8 cellular contexts compared by ENCODE assay signal in the genomic region with DNA sequence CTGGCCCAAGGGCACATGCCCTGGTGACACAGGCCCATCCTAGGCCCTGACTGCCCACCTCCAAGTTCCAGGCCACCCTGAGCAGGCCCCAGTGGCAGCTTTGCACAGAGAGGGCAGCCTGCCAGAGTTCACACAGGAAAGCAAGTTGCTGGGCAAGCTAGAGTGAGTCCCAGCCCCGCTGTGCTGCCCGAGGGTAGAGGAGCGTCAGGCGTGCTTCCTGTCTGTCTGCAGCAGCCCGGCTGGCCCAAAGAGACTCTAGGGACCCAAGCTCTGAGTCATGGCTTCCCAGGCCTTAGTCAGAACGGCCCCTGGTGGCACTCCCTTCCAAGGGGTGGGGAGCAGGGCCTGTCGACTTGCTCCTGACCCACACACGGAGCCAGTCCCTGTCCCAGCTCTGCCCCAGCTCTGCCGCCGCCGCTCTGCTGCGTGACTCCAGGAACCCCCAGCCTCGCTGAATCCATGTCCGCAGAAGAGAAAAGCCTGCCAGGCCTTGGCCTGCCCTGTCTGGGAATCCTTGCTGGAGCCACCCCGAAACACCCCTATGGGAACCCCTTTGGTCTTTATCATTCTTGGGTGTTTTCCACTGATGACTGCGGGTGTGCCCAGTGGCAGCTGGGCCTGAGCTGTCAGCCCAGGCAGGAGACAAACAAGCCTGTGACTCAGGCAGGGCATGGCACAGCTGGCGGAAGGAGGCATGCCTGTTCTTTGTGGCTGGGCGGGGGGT.
DNase-seq lines count a peak whose midpoint lies in the region; ATAC-seq and TF ChIP-seq lines count a peak whose summit lies in the region.
"Not testable (repeated sequence)": the region's sequence is repeated elsewhere in the genome, so short reads cannot be mapped to it uniquely, and the experiment has no call there.

No MANE protein-coding gene starts in this region.

- H3K9me3 Mint-ChIP-seq in activated naive CD4-positive, alpha-beta T cell treated with anti-CD3 and anti-CD28 coated beads for 36 hours, result not testable (repeated sequence)

- not testable (repeated sequence) for H3K27me3 ChIP-seq in NT2/D1 (ENCODE audit: insufficient read depth, insufficient read length); mucosa of rectum (ENCODE audit: control insufficient read depth in 2 of 2, insufficient read depth in 2 of 2, low read length in 2 of 2)

- not testable (repeated sequence) for H3K4me3 Mint-ChIP-seq in activated naive CD4-positive, alpha-beta T cell treated with anti-CD3 and anti-CD28 coated beads for 36 hours

- H3K4me1 Mint-ChIP-seq in activated naive CD4-positive, alpha-beta T cell treated with anti-CD3 and anti-CD28 coated beads for 36 hours (ENCODE audit: low read depth), result peaks cover 13% of the 10 kb centered on the region

- H3K4me3 ChIP-seq in NT2/D1 (ENCODE audit: insufficient read length, low read depth); fibroblast of the aortic adventitia (ENCODE audit: low read depth, low read length); mucosa of rectum (ENCODE audit: low read length in 2 of 2): not testable (repeated sequence)

- not testable (repeated sequence) for H3K27ac Mint-ChIP-seq in activated naive CD4-positive, alpha-beta T cell treated with anti-CD3 and anti-CD28 coated beads for 36 hours

- TF ChIP-seq CTCF in GM20000 (IDR thresholded peaks at IDR 0.05; ENCODE audit: extremely low read depth, missing control alignments); fibroblast of the aortic adventitia (IDR thresholded peaks at IDR 0.05; ENCODE audit: insufficient read depth, low read length): not testable (repeated sequence)

- peak overlapping the region; percentile 10 for H3K9ac ChIP-seq in NT2/D1 (ENCODE audit: insufficient read length, low read depth)
- H3K9ac ChIP-seq in mucosa of rectum (ENCODE audit: low read depth in 1 of 2, low read length in 2 of 2), result not testable (repeated sequence)

- H3K27me3 Mint-ChIP-seq in activated naive CD4-positive, alpha-beta T cell treated with anti-CD3 and anti-CD28 coated beads for 36 hours (ENCODE audit: low read depth), result not testable (repeated sequence)

- H3K4me1 ChIP-seq in NT2/D1 (ENCODE audit: insufficient read depth, insufficient read length) (peaks cover 18% of the 10 kb centered on the region), mucosa of rectum (ENCODE audit: control insufficient read depth in 2 of 2, insufficient read depth in 2 of 2, low read length in 2 of 2) (peaks cover 13 to 17% of the 10 kb centered on the region in 2 donors)

- DNase-seq in DMS53 treated with DMSO at 0.1 percent for 48 hours (lab: John Stamatoyannopoulos, UW; ENCODE audit: unreplicated experiment) (peak; percentile 52), GM20000 (ENCODE audit: low spot score) (peak; percentile 45), fibroblast of the aortic adventitia (ENCODE audit: low read depth) (peak; percentile 87), substantia nigra (lab: John Stamatoyannopoulos, UW) (peak in 32 of 49 donors; percentile 16 to 78 (median 51))
- DNase-seq in NT2/D1 (ENCODE audit: low read depth, low spot score), result not testable (repeated sequence)
- peak; percentile 27 for DNase-seq in activated naive CD4-positive, alpha-beta T cell treated with anti-CD3 and anti-CD28 coated beads for 36 hours

- CTCF ChIA-PET in activated naive CD4-positive, alpha-beta T cell treated with anti-CD3 and anti-CD28 coated beads for 36 hours (lab: Charles Lee), result interaction anchor here (0.5 to 1.6 kb wide), 5 partner anchors 25 to 114 kb away, joined by 3 to 5 read pairs (median 4); no protein-coding TSS in a partner anchor

- intact Hi-C loops in activated naive CD4-positive, alpha-beta T cell treated with anti-CD3 and anti-CD28 coated beads for 36 hours (cut with micrococcal nuclease), result not testable (repeated sequence)

- not testable (repeated sequence) for H3K9me3 ChIP-seq in NT2/D1 (ENCODE audit: insufficient read depth, low read length); mucosa of rectum (ENCODE audit: control insufficient read depth in 2 of 2, low read length in 2 of 2)

- peaks cover 19% of the 10 kb centered on the region for H3K36me3 ChIP-seq in NT2/D1 (ENCODE audit: insufficient read depth, insufficient read length, low read length)
- H3K36me3 ChIP-seq in mucosa of rectum (ENCODE audit: control insufficient read depth in 2 of 2, insufficient read depth in 2 of 2, low read length in 2 of 2), result peaks cover 21 to 24% of the 10 kb centered on the region in 2 donors

- H3K36me3 Mint-ChIP-seq in activated naive CD4-positive, alpha-beta T cell treated with anti-CD3 and anti-CD28 coated beads for 36 hours (ENCODE audit: low read depth), result not testable (repeated sequence)

- H3K27ac ChIP-seq in mucosa of rectum (ENCODE audit: low read depth in 2 of 2, low read length in 2 of 2) (peak overlapping the region; percentile 4 to 63), substantia nigra (ENCODE audit: low read depth, low read length, poor library complexity, severe bottlenecking) (peak overlapping the region; percentile 82)

- ATAC-seq in HG03159 (IDR thresholded peaks at IDR 0.05; ENCODE audit: unreplicated experiment), result peak; percentile 63
